34 cellular contexts compared by ENCODE assay signal in genomic region chr4:23106516-23106915, GRCh38.
"Had no signal": no experiment of that assay in that cellular context is flagged by ENCODE, and none has a peak within 500 bp of the region (broad histone marks: within the 10 kb centered on the region; RNA-seq: fewer than 3 reads in every experiment).

No MANE protein-coding gene starts in this region.

- H3K4me3 ChIP-seq: MG63 had no signal

- H3K9me3 ChIP-seq: MG63 had no signal

- DNase-seq: Karpas-422, Kasumi-1, MG63, MM.1S, MV-4-11, NCI-H1092, NCI-H1092 treated with DMSO at 0.1 percent for 48 hours, NCI-H1105, NCI-H1105 treated with DMSO at 0.1 percent for 48 hours, NCI-H1417, NCI-H1417 treated with DMSO at 0.1 percent for 48 hours, NCI-H1436, NCI-H1436 treated with DMSO at 0.1 percent for 48 hours, NCI-H146, NCI-H1694, NCI-H1694 treated with DMSO at 0.1 percent for 48 hours, NCI-H187, NCI-H187 treated with DMSO at 0.1 percent for 48 hours, NCI-H1930, NCI-H2029, NCI-H2029 treated with DMSO at 0.1 percent for 48 hours, NCI-H2081, NCI-H2081 treated with DMSO at 0.1 percent for 48 hours, NCI-H2107, NCI-H2171, NCI-H2171 treated with DMSO at 0.1 percent for 48 hours, NCI-H2227 treated with DMSO at 0.1 percent for 48 hours, NCI-H226, NCI-H345, NCI-H446, NCI-H446 treated with DMSO at 0.1 percent for 48 hours, NCI-H510A, NCI-H510A treated with DMSO at 0.1 percent for 48 hours had no signal

- H3K9ac ChIP-seq: KMS-11 had no signal

- H3K36me3 ChIP-seq: MG63 had no signal

- H3K27ac ChIP-seq: KMS-11 had no signal

- H3K4me2 ChIP-seq: KMS-11 had no signal

- H3K27me3 ChIP-seq: MG63 had no signal
